ENCODE assay signal across 1 cellular context in the genomic region with DNA sequence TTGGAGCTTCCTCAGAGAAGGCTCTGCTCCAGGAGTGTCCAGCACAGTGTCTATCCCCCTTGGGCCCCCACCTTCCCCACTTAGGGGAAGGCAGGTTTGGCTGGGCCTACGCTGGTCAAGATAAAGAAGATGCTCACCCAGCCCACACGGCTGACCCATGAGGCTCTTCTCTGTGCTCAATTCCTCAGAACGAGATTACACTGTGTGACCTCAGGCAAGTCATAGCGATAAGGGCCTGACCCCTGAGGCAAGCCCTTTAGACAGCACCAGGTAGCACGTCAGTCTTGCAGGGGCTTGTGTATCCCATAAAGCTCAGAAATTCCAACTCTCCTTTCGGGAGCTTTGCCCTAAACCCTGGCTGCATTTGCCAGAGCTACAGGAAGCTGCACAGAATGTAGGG.
TF ChIP-seq lines count a peak whose summit lies in the region.

No MANE protein-coding gene starts in this region.

TF ChIP-seq in K562, 482 proteins besides CTCF, POLR2A, EP300 and RAD21:
- 0 out of 2 replicates have a peak, but pooled peaks have one; percentile 22 for TF ChIP-seq ESRRA (IDR thresholded peaks at IDR 0.05; ENCODE audit: borderline replicate concordance, low read depth)
- 0 out of 2 replicates have a peak, but pooled peaks have one; percentile 26 for TF ChIP-seq CBFA2T3 (IDR thresholded peaks at IDR 0.05)
- TF ChIP-seq NR2C2 (CRISPR knock-in tag; IDR thresholded peaks at IDR 0.05): no peak
- peak; percentile 70 for TF ChIP-seq NR2C2 (tag; IDR thresholded peaks at IDR 0.05)
- 0 out of 2 replicates have a peak, but pooled peaks have one; percentile 17 for TF ChIP-seq CEBPG (CRISPR knock-in tag; IDR thresholded peaks at IDR 0.05)
- TF ChIP-seq CEBPG (tag; conservative IDR thresholded peaks at IDR 0.05 in 1 of 2, IDR thresholded peaks at IDR 0.05 in 1 of 2): no peak
- 0 out of 2 replicates have a peak, but pooled peaks have one; percentile 35 for TF ChIP-seq ATF7 (IDR thresholded peaks at IDR 0.05)
- no peak for TF ChIP-seq BDP1 (IDR thresholded peaks at IDR 0.05; ENCODE audit: insufficient read depth, insufficient read length)
- TF ChIP-seq KDM1A (IDR thresholded peaks at IDR 0.05): peak in 1 of 2 experiments; percentile 29; a peak in 1 of 4 replicates
- TF ChIP-seq NR2C1 (IDR thresholded peaks at IDR 0.05): peak; percentile 35; the same call in 1 of the 2 replicates
- peak; percentile 78 for TF ChIP-seq NR2C1 (tag; IDR thresholded peaks at IDR 0.05)
- 0 out of 2 replicates have a peak, but pooled peaks have one; percentile 16 for TF ChIP-seq MYC (IDR thresholded peaks at IDR 0.05; ENCODE audit: low read depth, low read length)
- TF ChIP-seq MYC (CRISPR knock-in tag; IDR thresholded peaks at IDR 0.05; ENCODE audit: borderline replicate concordance, low read depth): no peak
- TF ChIP-seq RCOR1 (IDR thresholded peaks at IDR 0.05; ENCODE audit: borderline replicate concordance in 1 of 2, low read depth in 2 of 2, low read length in 2 of 2): peak in 1 of 2 experiments; percentile 82; a peak in 2 of 4 replicates
- TF ChIP-seq, protein P1, sequence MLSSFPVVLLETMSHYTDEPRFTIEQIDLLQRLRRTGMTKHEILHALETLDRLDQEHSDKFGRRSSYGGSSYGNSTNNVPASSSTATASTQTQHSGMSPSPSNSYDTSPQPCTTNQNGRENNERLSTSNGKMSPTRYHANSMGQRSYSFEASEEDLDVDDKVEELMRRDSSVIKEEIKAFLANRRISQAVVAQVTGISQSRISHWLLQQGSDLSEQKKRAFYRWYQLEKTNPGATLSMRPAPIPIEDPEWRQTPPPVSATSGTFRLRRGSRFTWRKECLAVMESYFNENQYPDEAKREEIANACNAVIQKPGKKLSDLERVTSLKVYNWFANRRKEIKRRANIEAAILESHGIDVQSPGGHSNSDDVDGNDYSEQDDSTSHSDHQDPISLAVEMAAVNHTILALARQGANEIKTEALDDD (IDR thresholded peaks at IDR 0.05): peak; percentile 30; the same call in 1 of the 2 replicates
- TF ChIP-seq CREM (IDR thresholded peaks at IDR 0.05; ENCODE audit: low read depth): peak; percentile 45; the same call in 1 of the 2 replicates
- TF ChIP-seq CTBP1 (IDR thresholded peaks at IDR 0.05; ENCODE audit: borderline replicate concordance): peak; percentile 69; the same call in 1 of the 2 replicates
- no peak for TF ChIP-seq ZNF778 (CRISPR knock-in tag; IDR thresholded peaks at IDR 0.05)
- no peak for TF ChIP-seq GATAD2A (IDR thresholded peaks at IDR 0.05)
- TF ChIP-seq ZNF384 (IDR thresholded peaks at IDR 0.05; ENCODE audit: low read depth, low read length): no peak
- TF ChIP-seq, protein P2, sequence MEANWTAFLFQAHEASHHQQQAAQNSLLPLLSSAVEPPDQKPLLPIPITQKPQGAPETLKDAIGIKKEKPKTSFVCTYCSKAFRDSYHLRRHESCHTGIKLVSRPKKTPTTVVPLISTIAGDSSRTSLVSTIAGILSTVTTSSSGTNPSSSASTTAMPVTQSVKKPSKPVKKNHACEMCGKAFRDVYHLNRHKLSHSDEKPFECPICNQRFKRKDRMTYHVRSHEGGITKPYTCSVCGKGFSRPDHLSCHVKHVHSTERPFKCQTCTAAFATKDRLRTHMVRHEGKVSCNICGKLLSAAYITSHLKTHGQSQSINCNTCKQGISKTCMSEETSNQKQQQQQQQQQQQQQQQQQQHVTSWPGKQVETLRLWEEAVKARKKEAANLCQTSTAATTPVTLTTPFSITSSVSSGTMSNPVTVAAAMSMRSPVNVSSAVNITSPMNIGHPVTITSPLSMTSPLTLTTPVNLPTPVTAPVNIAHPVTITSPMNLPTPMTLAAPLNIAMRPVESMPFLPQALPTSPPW (CRISPR knock-in tag; IDR thresholded peaks at IDR 0.05): peak; percentile 34; the same call in 1 of the 2 replicates
- no peak for TF ChIP-seq ZNF696 (CRISPR knock-in tag; conservative IDR thresholded peaks at IDR 0.05)
- peak; percentile 41; the same call in 1 of the 2 replicates for TF ChIP-seq JUND (IDR thresholded peaks at IDR 0.05; ENCODE audit: borderline replicate concordance, low read depth, low read length)
- peak; percentile 30; the same call in 1 of the 3 replicates for TF ChIP-seq JUND (tag; IDR thresholded peaks at IDR 0.05; ENCODE audit: borderline replicate concordance, low read depth, low read length)
